17 cellular contexts compared by ENCODE assay signal in the genomic region with DNA sequence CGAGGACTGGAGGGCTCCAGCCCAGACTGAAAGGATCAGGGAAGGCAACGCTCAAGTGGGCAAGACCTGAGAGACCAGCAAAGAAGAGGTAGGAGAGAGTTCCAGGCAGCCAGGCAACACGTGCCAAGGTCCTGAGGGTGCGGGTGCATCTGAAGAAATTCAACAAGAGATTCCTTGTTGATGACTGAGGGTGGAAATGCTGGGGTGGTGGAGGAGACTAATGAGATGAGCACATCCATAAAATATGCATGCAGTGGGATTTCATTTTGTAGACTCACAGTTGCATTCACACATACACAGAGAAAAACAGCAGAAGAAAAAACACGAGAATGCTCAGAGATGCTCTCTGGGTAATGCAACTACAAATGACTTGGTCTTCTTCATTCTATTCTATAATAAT.
DNase-seq lines count a peak whose midpoint lies in the region; ATAC-seq and TF ChIP-seq lines count a peak whose summit lies in the region.
"Had no signal": no experiment of that assay in that cellular context is flagged by ENCODE, and none has a peak within 500 bp of the region (broad histone marks: within the 10 kb centered on the region; RNA-seq: fewer than 3 reads in every experiment).

No MANE protein-coding gene starts in this region.

- H3K4me1 ChIP-seq in GM23248 (ENCODE audit: insufficient read depth), result peaks cover 22% of the 10 kb centered on the region
- H3K4me1 ChIP-seq: tibial nerve had no signal

- no peaks in the 10 kb centered on the region for H3K27me3 ChIP-seq in GM23248 (replicated peaks; ENCODE audit: insufficient read depth)

- WGBS in GM23248 (ENCODE audit: low coverage in 1 of 2, low lambda C conversion rate in 2 of 2, missing lambda C conversion rate in 2 of 2), 2 experiments, result 28 to 29% methylated on average over 5 of the region's 5 CpGs

- no peaks in the 10 kb centered on the region for H3K79me2 ChIP-seq in GM23248 (ENCODE audit: insufficient read depth)

- no peak overlapping the region for H3K4me3 Mint-ChIP-seq in activated CD8-positive, alpha-beta T cell treated with anti-CD3 and anti-CD28 coated beads, Interleukin-2, amount 10 ng/mL, durations not matched to agents 7 days and 5 days
- H3K4me3 Mint-ChIP-seq: activated T-cell treated with anti-CD3 and anti-CD28 coated beads, Interleukin-2, amount 50 U/mL, for 4 hours had no signal

- POLR2A ChIA-PET in activated CD8-positive, alpha-beta T cell treated with anti-CD3 and anti-CD28 coated beads, Interleukin-2, amount 10 ng/mL, durations not matched to agents 7 days and 5 days (lab: Charles Lee), result no interaction called here

- CTCF ChIA-PET in activated CD8-positive, alpha-beta T cell treated with anti-CD3 and anti-CD28 coated beads, Interleukin-2, amount 10 ng/mL, durations not matched to agents 7 days and 5 days (lab: Charles Lee), result no interaction called here

- H3K27ac Mint-ChIP-seq in activated CD8-positive, alpha-beta T cell treated with anti-CD3 and anti-CD28 coated beads, Interleukin-2, amount 10 ng/mL, durations not matched to agents 7 days and 5 days, result no peak overlapping the region

- H3K36me3 Mint-ChIP-seq in activated CD8-positive, alpha-beta T cell treated with anti-CD3 and anti-CD28 coated beads, Interleukin-2, amount 10 ng/mL, durations not matched to agents 7 days and 5 days (ENCODE audit: low read depth), result no peaks in the 10 kb centered on the region

- 0 out of 2 replicates have a peak overlapping the region, but pooled peaks have one; percentile 17 for H3K9ac ChIP-seq in GM23248

- peak overlapping the region; percentile 30 for H3K4me2 ChIP-seq in GM23248 (ENCODE audit: unreplicated experiment)

- H4K20me1 ChIP-seq in GM23248 (ENCODE audit: insufficient read depth), result no peaks in the 10 kb centered on the region

- no peak overlapping the region for H3K4me3 ChIP-seq in GM23248
- H3K4me3 ChIP-seq in fibroblast of pulmonary artery (replicated peaks; ENCODE audit: low read depth, low read length), result no peak overlapping the region
- H3K4me3 ChIP-seq: mucosa of descending colon, tibial nerve had no signal

- no peak for ATAC-seq in activated CD8-positive, alpha-beta T cell treated with anti-CD3 and anti-CD28 coated beads, Interleukin-2, amount 10 ng/mL, durations not matched to agents 7 days and 5 days
- ATAC-seq: activated T-cell treated with anti-CD3 and anti-CD28 coated beads, Interleukin-2, amount 50 U/mL, for 4 hours; left colon; mucosa of descending colon had no signal

- H2AFZ ChIP-seq in GM23248, result no peak overlapping the region

- peaks cover 3% of the 10 kb centered on the region for H3K9me3 ChIP-seq in GM23248 (ENCODE audit: low read depth)
- H3K9me3 ChIP-seq: mucosa of descending colon, neutrophil had no signal

- no peaks in the 10 kb centered on the region for H3K4me1 Mint-ChIP-seq in activated CD8-positive, alpha-beta T cell treated with anti-CD3 and anti-CD28 coated beads, Interleukin-2, amount 10 ng/mL, durations not matched to agents 7 days and 5 days (ENCODE audit: low read depth)

- H3K9me3 Mint-ChIP-seq in activated CD8-positive, alpha-beta T cell treated with anti-CD3 and anti-CD28 coated beads, Interleukin-2, amount 10 ng/mL, durations not matched to agents 7 days and 5 days (ENCODE audit: insufficient read depth), result no peaks in the 10 kb centered on the region

- H3K27ac ChIP-seq in GM23248 (peak overlapping the region; percentile 77), substantia nigra (ENCODE audit: low read depth, low read length, poor library complexity, severe bottlenecking) (no peak overlapping the region)
- H3K27ac ChIP-seq: neutrophil, tibial nerve had no signal

- in situ Hi-C loops in ACHN (cut with HindIII; ENCODE audit: low pct_ligation_motif_present, low pct_unique_long_range_greater_than_20kb, low sequenced_read_pairs), result no loop called here
- in situ Hi-C loops in GM23248 (cut with MboI), result no loop called here

- no peak for TF ChIP-seq CTCF in fibroblast of pulmonary artery (IDR thresholded peaks at IDR 0.05; ENCODE audit: low read length, missing control alignments)

- no peaks in the 10 kb centered on the region for H3K36me3 ChIP-seq in GM23248 (ENCODE audit: low read depth)
- H3K36me3 ChIP-seq: neutrophil, tibial nerve had no signal

- H3K9me2 ChIP-seq in GM23248 (ENCODE audit: insufficient read depth), result no peaks in the 10 kb centered on the region

- H3K27me3 Mint-ChIP-seq in activated CD8-positive, alpha-beta T cell treated with anti-CD3 and anti-CD28 coated beads, Interleukin-2, amount 10 ng/mL, durations not matched to agents 7 days and 5 days (ENCODE audit: low read depth), result peaks cover 3% of the 10 kb centered on the region

- peaks cover 32% of the 10 kb centered on the region for H3F3A ChIP-seq in GM23248 (ENCODE audit: insufficient read depth)

- DNase-seq in ACHN (peak; percentile 12), GM23248 (peak; percentile 87), SW480 (ENCODE audit: low spot score) (peak; percentile 33), fibroblast of pulmonary artery (ENCODE audit: low read depth) (peak; percentile 49), substantia nigra (lab: John Stamatoyannopoulos, UW) (no peak), iPS-NIHi11 (ENCODE audit: low spot score) (no peak)
- DNase-seq in activated CD8-positive, alpha-beta T cell treated with anti-CD3 and anti-CD28 coated beads, Interleukin-2, amount 10 ng/mL, durations not matched to agents 7 days and 5 days, result no peak
- no peak for DNase-seq in stimulated activated CD4-positive, alpha-beta T cell treated with anti-CD3 and anti-CD28 coated beads, Interleukin-2, amount 100 ng/mL, for 24 hours
- DNase-seq: activated CD4-positive, alpha-beta T cell treated with anti-CD3 and anti-CD28 coated beads, Interleukin-2, amount 50 U/mL, for 1 hour; activated T-cell treated with anti-CD3 and anti-CD28 coated beads, Interleukin-2, amount 50 U/mL, for 4 hours; left colon; mucosa of descending colon; NCI-H1436 treated with DMSO at 0.1 percent for 48 hours; NCI-H510A; stimulated activated CD4-positive, alpha-beta T cell treated with anti-CD3 and anti-CD28 coated beads, Interleukin-4, amount 100 ng/mL, for 4 hours had no signal

Comparison
In these comparisons a context has a peak if more than half of its experiments do, and no peak if none do; other contexts are left out.
1. DNase-seq: peak in ACHN (single experiment), GM23248 (single experiment), SW480 (single experiment) and fibroblast of pulmonary artery (single experiment); none in activated CD8-positive, alpha-beta T cell treated with anti-CD3 and anti-CD28 coated beads, Interleukin-2, amount 10 ng/mL, durations not matched to agents 7 days and 5 days (single experiment), substantia nigra (0 of 49), iPS-NIHi11 (single experiment) and stimulated activated CD4-positive, alpha-beta T cell treated with anti-CD3 and anti-CD28 coated beads, Interleukin-2, amount 100 ng/mL, for 24 hours (0 of 2).